ENCODE assay signal across 17 cellular contexts in the genomic region with DNA sequence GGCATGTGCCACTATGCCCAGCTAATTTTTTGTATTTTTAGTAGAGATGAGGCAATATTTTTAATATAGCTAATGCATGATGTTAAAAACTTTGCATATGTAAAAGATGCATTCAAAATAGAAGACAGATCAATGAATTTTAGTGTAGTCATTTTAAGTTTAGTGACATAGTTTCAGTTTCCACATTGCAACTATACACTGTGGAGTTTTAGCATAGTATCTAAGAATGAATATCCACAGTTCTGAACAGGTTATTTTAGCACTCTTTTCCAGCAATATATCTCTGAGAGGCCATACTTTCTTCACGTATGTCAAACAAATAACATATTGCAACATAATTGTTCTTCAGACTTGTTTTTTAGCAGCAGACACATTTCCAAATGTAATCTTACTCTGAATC.
"Had no signal": no experiment of that assay in that cellular context is flagged by ENCODE, and none has a peak within 500 bp of the region (broad histone marks: within the 10 kb centered on the region; RNA-seq: fewer than 3 reads in every experiment).

No MANE protein-coding gene starts in this region.

- H3K9me3 Mint-ChIP-seq: brain, nephron progenitor cell had no signal

- H3K4me1 Mint-ChIP-seq: brain, nephron progenitor cell had no signal

- ATAC-seq: gastroesophageal sphincter; left ventricle myocardium superior; sciatic nerve; stimulated activated naive CD8-positive, alpha-beta T cell treated with anti-CD3 and anti-CD28 coated beads, Interleukin-15, Interleukin-2, amounts not matched to agents 100 U/mL and 50 U/mL, for 24 hours had no signal

- DNase-seq: activated CD4-positive, alpha-beta T cell treated with anti-CD3 and anti-CD28 coated beads, Interleukin-2, amount 50 U/mL, for 4 hours; activated CD4-positive, CD25-positive, alpha-beta regulatory T cell treated with anti-CD3 and anti-CD28 coated beads, Interleukin-2, amount 50 U/mL, for 72 hours; cerebellar nuclear complex; colonic mucosa; effector memory CD4-positive, alpha-beta T cell; islet precursor cell; left ventricle myocardium superior; nephron progenitor cell; stimulated activated CD4-positive, alpha-beta T cell treated with anti-CD3 and anti-CD28 coated beads, Interleukin-12 subunit alpha, Interleukin-12 subunit beta, amount 100 ng/mL, for 4 hours; stimulated activated CD4-positive, alpha-beta T cell treated with anti-CD3 and anti-CD28 coated beads, Interleukin-4, amount 100 ng/mL, for 1 hour; stimulated activated naive CD8-positive, alpha-beta T cell treated with anti-CD3 and anti-CD28 coated beads, Interleukin-15, Interleukin-2, amounts not matched to agents 100 U/mL and 50 U/mL, for 24 hours; testis; transverse colon had no signal

- H3K27ac Mint-ChIP-seq: nephron progenitor cell had no signal

- H3K4me3 Mint-ChIP-seq: activated naive CD8-positive, alpha-beta T cell; brain; nephron progenitor cell had no signal

- H3K27me3 Mint-ChIP-seq: activated naive CD8-positive, alpha-beta T cell; brain had no signal
